Comparison of ENCODE assay signal across 15 cellular contexts in genomic region chr20:49185071-49185757, GRCh38. TPM values are rescaled to one million over a fixed set of nuclear protein-coding genes. Genes with fewer than 3 reads are reported as not detected.
A peak's percentile ranks its signal among the peaks of the same experiment; 100 is the strongest.
DNase-seq lines count a peak whose midpoint lies in the region; ATAC-seq, FAIRE-seq and TF ChIP-seq lines count a peak whose summit lies in the region.
"Had no signal": no experiment of that assay in that cellular context is flagged by ENCODE, and none has a peak within 500 bp of the region (broad histone marks: within the 10 kb centered on the region; RNA-seq: fewer than 3 reads in every experiment).

No MANE protein-coding gene starts in this region.

- H3K9me3 ChIP-seq in CD4-positive, alpha-beta memory T cell (ENCODE audit: control insufficient read depth in 1 of 2, low read length in 2 of 2): no peaks in the 10 kb centered on the region
- H3K9me3 ChIP-seq in HUES48 (ENCODE audit: control insufficient read depth, insufficient read depth, low read length) (no peaks in the 10 kb centered on the region), astrocyte (ENCODE audit: insufficient read depth, low read depth, low read length) (no peaks in the 10 kb centered on the region), neuronal stem cell (replicated peaks in 1 of 2; ENCODE audit: control insufficient read depth in 2 of 2, insufficient read depth in 1 of 2, low read depth in 1 of 2, low read length in 2 of 2) (no peaks in the 10 kb centered on the region)

- no peak overlapping the region for H2BK12ac ChIP-seq in neuronal stem cell (ENCODE audit: low read length)

- no peak overlapping the region for H3K14ac ChIP-seq in neuronal stem cell (ENCODE audit: low read length)

- no CpG with 5 or more reads among the region's 6 CpGs for WGBS in neuronal stem cell (ENCODE audit: extremely low coverage in 2 of 2, insufficient read length in 2 of 2, insufficient replicate concordance in 1 of 2), 2 donors

- H2BK120ac ChIP-seq in neuronal stem cell (ENCODE audit: low read depth, low read length): no peak overlapping the region

- no peak overlapping the region for H2BK5ac ChIP-seq in neuronal stem cell (ENCODE audit: low read length)

- POLR2A ChIA-PET in CD4-positive, alpha-beta memory T cell (lab: Charles Lee; ENCODE audit: partially characterized antibody): no interaction called here

- H3K27me3 Mint-ChIP-seq in CD4-positive, alpha-beta memory T cell: peaks cover 0 to 2% of the 10 kb centered on the region in 2 donors
- H3K27me3 Mint-ChIP-seq in astrocyte (ENCODE audit: low read depth, unreplicated experiment) (no peaks in the 10 kb centered on the region), nephron (ENCODE audit: low read depth) (no peaks in the 10 kb centered on the region)
- H3K27me3 Mint-ChIP-seq: IgD-negative memory B cell had no signal

- no peak overlapping the region for H2AFZ ChIP-seq in astrocyte (ENCODE audit: low read depth, low read length)
- no peak overlapping the region for H2AFZ ChIP-seq in neuronal stem cell (ENCODE audit: low read length)

- peak overlapping the region in 7 of 8 donors; percentile 39 to 77 (median 60) for H3K4me3 Mint-ChIP-seq in CD4-positive, alpha-beta memory T cell
- H3K4me3 Mint-ChIP-seq in astrocyte (ENCODE audit: unreplicated experiment): peak overlapping the region; percentile 70
- H3K4me3 Mint-ChIP-seq in nephron: peak overlapping the region; percentile 71 to 79 (median 74)

- H2BK15ac ChIP-seq in neuronal stem cell (ENCODE audit: low read length): no peak overlapping the region

- ATAC-seq in HG02938 (IDR thresholded peaks at IDR 0.05; ENCODE audit: unreplicated experiment) (no peak), Right ventricle myocardium inferior (no peak)

- no peak overlapping the region for H4K91ac ChIP-seq in neuronal stem cell (ENCODE audit: low read depth, low read length, poor library complexity)

- intact Hi-C loops in CD4-positive, alpha-beta memory T cell (cut with micrococcal nuclease): loop anchor here (5.0 kb wide), 1 partner anchor 33 kb away; no protein-coding TSS in a partner anchor
- intact Hi-C loops in Right ventricle myocardium inferior (cut with DNase I): no loop called here

- H4K8ac ChIP-seq in neuronal stem cell (ENCODE audit: low read depth, low read length): no peak overlapping the region

- no peak for DNase-seq in CD4-positive, alpha-beta memory T cell
- no peak for DNase-seq in astrocyte (ENCODE audit: low read depth)
- DNase-seq in neuronal stem cell (ENCODE audit: low spot score): no peak
- no peak for DNase-seq in NCI-H1092 treated with DMSO at 0.1 percent for 48 hours (lab: John Stamatoyannopoulos, UW)
- no peak for DNase-seq in Right ventricle myocardium inferior (ENCODE audit: missing footprints)
- DNase-seq: activated gamma-delta T cell, dorsolateral prefrontal cortex, foreskin melanocyte, H7, NCI-H2029 had no signal

- H3K27me3 ChIP-seq in CD4-positive, alpha-beta memory T cell (ENCODE audit: insufficient read depth, low read length): no peaks in the 10 kb centered on the region
- H3K27me3 ChIP-seq in HUES48 (ENCODE audit: control insufficient read depth, insufficient read depth, low read length) (no peaks in the 10 kb centered on the region), astrocyte (ENCODE audit: insufficient read depth, low read length) (no peaks in the 10 kb centered on the region), neuronal stem cell (ENCODE audit: control insufficient read depth in 3 of 3, insufficient read depth in 3 of 3, low read depth in 1 of 3, low read length in 3 of 3) (no peaks in the 10 kb centered on the region)
- H3K27me3 ChIP-seq: dorsolateral prefrontal cortex had no signal

- CTCF ChIA-PET in CD4-positive, alpha-beta memory T cell (lab: Charles Lee; ENCODE audit: partially characterized antibody): interaction anchor here (4.4 to 4.5 kb wide), 2 partner anchors 32 to 52 kb away, joined by 23 to 32 read pairs; partner anchors contain the start of gene DDX27

- H4K20me1 ChIP-seq in astrocyte (ENCODE audit: insufficient read depth, low read length): peaks cover 72% of the 10 kb centered on the region

- H3K79me1 ChIP-seq in neuronal stem cell (ENCODE audit: low read depth, low read length): peaks cover 4% of the 10 kb centered on the region

- peaks cover 78% of the 10 kb centered on the region for H3K79me2 ChIP-seq in astrocyte (ENCODE audit: insufficient read depth, low read length)

- H3K4me2 ChIP-seq in astrocyte (ENCODE audit: low read length) (no peak overlapping the region), neuronal stem cell (ENCODE audit: insufficient read depth, low read length, poor library complexity, severe bottlenecking) (no peak overlapping the region)

- no peaks in the 10 kb centered on the region for H3K36me3 ChIP-seq in CD4-positive, alpha-beta memory T cell (ENCODE audit: insufficient read depth, low read length)
- H3K36me3 ChIP-seq in HUES48 (ENCODE audit: control insufficient read depth, insufficient read depth, low read length): peaks cover 7% of the 10 kb centered on the region
- H3K36me3 ChIP-seq in astrocyte (ENCODE audit: insufficient read depth, low read length): no peaks in the 10 kb centered on the region
- peaks cover 0 to 21% of the 10 kb centered on the region in 2 donors for H3K36me3 ChIP-seq in neuronal stem cell (replicated peaks in 1 of 2; ENCODE audit: control insufficient read depth in 2 of 2, insufficient read depth in 2 of 2, low read length in 2 of 2)

- no peaks in the 10 kb centered on the region for H3K9me3 Mint-ChIP-seq in CD4-positive, alpha-beta memory T cell
- H3K9me3 Mint-ChIP-seq in astrocyte (ENCODE audit: unreplicated experiment) (no peaks in the 10 kb centered on the region), nephron (no peaks in the 10 kb centered on the region)
- H3K9me3 Mint-ChIP-seq: IgD-negative memory B cell had no signal

- peak overlapping the region in 5 of 7 donors; percentile 50 to 79 (median 54) for H3K27ac Mint-ChIP-seq in CD4-positive, alpha-beta memory T cell
- H3K27ac Mint-ChIP-seq in astrocyte (ENCODE audit: unreplicated experiment) (no peak overlapping the region), nephron (peak overlapping the region; percentile 44 to 90 (median 80))

- no peak overlapping the region for H3K18ac ChIP-seq in neuronal stem cell (ENCODE audit: low read length)

- no peak for TF ChIP-seq CTCF in astrocyte (IDR thresholded peaks at IDR 0.05; ENCODE audit: insufficient read depth, low read depth, low read length)
- TF ChIP-seq CTCF in nephron (IDR thresholded peaks at IDR 0.05; ENCODE audit: unreplicated experiment in 3 of 3): no peak

- peaks cover 41 to 72% (median 58%) of the 10 kb centered on the region in 4 donors for H3K4me1 Mint-ChIP-seq in CD4-positive, alpha-beta memory T cell
- peaks cover 24% of the 10 kb centered on the region for H3K4me1 Mint-ChIP-seq in astrocyte (ENCODE audit: low read depth, unreplicated experiment)
- peaks cover 36% of the 10 kb centered on the region for H3K4me1 Mint-ChIP-seq in nephron

- H3K36me3 Mint-ChIP-seq in CD4-positive, alpha-beta memory T cell: peaks cover 0 to 21% of the 10 kb centered on the region in 2 donors
- peaks cover 4% of the 10 kb centered on the region for H3K36me3 Mint-ChIP-seq in astrocyte (ENCODE audit: low read depth, unreplicated experiment)
- peaks cover 6% of the 10 kb centered on the region for H3K36me3 Mint-ChIP-seq in nephron (ENCODE audit: low read depth)

- H2AK5ac ChIP-seq in neuronal stem cell (ENCODE audit: low read depth, low read length): no peak overlapping the region

- H3K27ac ChIP-seq in CD4-positive, alpha-beta memory T cell (ENCODE audit: low read depth, low read length): no peak overlapping the region
- peak overlapping the region; percentile 5 for H3K27ac ChIP-seq in HUES48 (ENCODE audit: low read depth, low read length)
- no peak overlapping the region for H3K27ac ChIP-seq in astrocyte (ENCODE audit: low read depth, low read length)
- H3K27ac ChIP-seq in neuronal stem cell (replicated peaks; ENCODE audit: low read length): no peak overlapping the region

- no peak for FAIRE-seq in astrocyte (lab: Jason Lieb, UNC)
- FAIRE-seq: D721Med had no signal

- H3K4me3 ChIP-seq in CD4-positive, alpha-beta memory T cell (ENCODE audit: low read length in 2 of 2): no peak overlapping the region
- H3K4me3 ChIP-seq in HUES48 (ENCODE audit: low read depth, low read length) (no peak overlapping the region), astrocyte (ENCODE audit: insufficient read depth, low read depth, low read length) (no peak overlapping the region), neuronal stem cell (ENCODE audit: low read length in 2 of 2) (no peak overlapping the region)

- no peak overlapping the region for H3K9ac ChIP-seq in HUES48 (ENCODE audit: low read depth, low read length)
- no peak overlapping the region for H3K9ac ChIP-seq in astrocyte (ENCODE audit: low read length)
- no peak overlapping the region for H3K9ac ChIP-seq in neuronal stem cell (ENCODE audit: low read depth, low read length, poor library complexity)

- no peak overlapping the region for H3K23ac ChIP-seq in neuronal stem cell (ENCODE audit: low read depth, low read length, poor library complexity)

- H3K4ac ChIP-seq in neuronal stem cell (ENCODE audit: low read length): no peak overlapping the region

- H3K4me1 ChIP-seq in CD4-positive, alpha-beta memory T cell (ENCODE audit: insufficient read depth, low read length): peaks cover 65% of the 10 kb centered on the region
- H3K4me1 ChIP-seq in HUES48 (ENCODE audit: control insufficient read depth, insufficient read depth, low read length) (peaks cover 11% of the 10 kb centered on the region), astrocyte (ENCODE audit: insufficient read depth, low read length) (peaks cover 8% of the 10 kb centered on the region), neuronal stem cell (ENCODE audit: control insufficient read depth in 2 of 2, insufficient read depth in 1 of 2, low read depth in 1 of 2, low read length in 2 of 2) (peaks cover 0 to 3% of the 10 kb centered on the region in 2 donors)

RNA-seq across cellular contexts. Expression of gene STAU1, which starts 2.9 kb away (rescaled TPM):
- 10 to 100 TPM; 49.4 to 49.9 TPM for total RNA-seq in CD4-positive, alpha-beta memory T cell
- 10 to 100 TPM; 23.2 to 48.7 TPM for polyA plus RNA-seq in CD4-positive, alpha-beta memory T cell
- total RNA-seq in astrocyte: 93.2 and 98.0 TPM in 2 replicates
- polyA plus RNA-seq in neuronal stem cell (2013, experiment 1 of 2): 86.7 TPM
- polyA plus RNA-seq in neuronal stem cell (2013, experiment 2 of 2): 88.8 TPM
- 60.7 TPM for total RNA-seq in Right ventricle myocardium inferior

RNA-seq across cellular contexts. Expression of gene DDX27, which starts 34.0 kb away (rescaled TPM):
- total RNA-seq in CD4-positive, alpha-beta memory T cell: 10 to 100 TPM; 60.3 to 60.4 TPM
- 10 to 100 TPM; 21.6 to 47.1 TPM for polyA plus RNA-seq in CD4-positive, alpha-beta memory T cell
- total RNA-seq in astrocyte: 34.6 and 38.3 TPM in 2 replicates
- 33.9 TPM for polyA plus RNA-seq in neuronal stem cell (2013, experiment 1 of 2)
- polyA plus RNA-seq in neuronal stem cell (2013, experiment 2 of 2): 33.5 TPM
- 15.8 TPM for total RNA-seq in Right ventricle myocardium inferior
